ENCODE assay signal across 1 cellular context in genomic region chr16:30585022-30585399, GRCh38.
A peak's percentile ranks its signal among the peaks of the same experiment; 100 is the strongest.
TF ChIP-seq lines count a peak whose summit lies in the region.

No MANE protein-coding gene starts in this region.

TF ChIP-seq in H1, 55 proteins besides CTCF, POLR2A, EP300 and RAD21:
- TF ChIP-seq SIN3A (conservative IDR thresholded peaks at IDR 0.05 in 1 of 2, IDR thresholded peaks at IDR 0.05 in 1 of 2; ENCODE audit: low read depth in 1 of 2, low read length in 2 of 2) = 0 out of 4 replicates have a peak, but pooled peaks of 1 of the 2 experiments have one; percentile 56
- TF ChIP-seq CHD1 (IDR thresholded peaks at IDR 0.05; ENCODE audit: low read depth, low read length) = no peak
- TF ChIP-seq SRF (IDR thresholded peaks at IDR 0.05; ENCODE audit: low read depth, low read length) = no peak
- TF ChIP-seq ATF2 (IDR thresholded peaks at IDR 0.05; ENCODE audit: low read length) = no peak
- no peak for TF ChIP-seq TEAD4 (IDR thresholded peaks at IDR 0.05; ENCODE audit: low read depth, low read length)
- 0 out of 2 replicates have a peak, but pooled peaks have one; percentile 41 for TF ChIP-seq POLR2AphosphoS5 (IDR thresholded peaks at IDR 0.05; ENCODE audit: low read depth, low read length)
- peak; percentile 31; the same call in 1 of the 2 replicates for TF ChIP-seq TBP (IDR thresholded peaks at IDR 0.05; ENCODE audit: low read depth, low read length)
- TF ChIP-seq E2F6 (IDR thresholded peaks at IDR 0.05) = no peak
- no peak for TF ChIP-seq GABPA (IDR thresholded peaks at IDR 0.05; ENCODE audit: borderline replicate concordance, insufficient read depth, low read length)
- peak; percentile 34; the same call in 1 of the 2 replicates for TF ChIP-seq TAF1 (IDR thresholded peaks at IDR 0.05; ENCODE audit: low read depth, low read length)
- no peak for TF ChIP-seq SP4 (IDR thresholded peaks at IDR 0.05; ENCODE audit: low read length)
- TF ChIP-seq RNF2 (IDR thresholded peaks at IDR 0.05; ENCODE audit: borderline replicate concordance, low read depth, low read length, missing control alignments, poor library complexity, severe bottlenecking) = no peak
- TF ChIP-seq CHD2 (IDR thresholded peaks at IDR 0.05; ENCODE audit: low read length) = no peak
- TF ChIP-seq CBX8 (IDR thresholded peaks at IDR 0.05; ENCODE audit: borderline replicate concordance, low read depth, low read length) = no peak
- TF ChIP-seq FOSL1 (IDR thresholded peaks at IDR 0.05; ENCODE audit: insufficient read depth, low read depth, low read length) = no peak
- TF ChIP-seq MAX (IDR thresholded peaks at IDR 0.05) = no peak
- no peak for TF ChIP-seq ZNF274 (IDR thresholded peaks at IDR 0.05; ENCODE audit: borderline replicate concordance, extremely low read depth, low read length)
- TF ChIP-seq RXRA (IDR thresholded peaks at IDR 0.05; ENCODE audit: insufficient read depth, low read depth, low read length) = no peak
- no peak for TF ChIP-seq BRCA1 (IDR thresholded peaks at IDR 0.05; ENCODE audit: low read depth, low read length)
- no peak for TF ChIP-seq BACH1 (IDR thresholded peaks at IDR 0.05; ENCODE audit: low read length)
- no peak for TF ChIP-seq CREB1 (IDR thresholded peaks at IDR 0.05)
- no peak for TF ChIP-seq SAP30 (IDR thresholded peaks at IDR 0.05; ENCODE audit: insufficient read depth, insufficient replicate concordance, low read length)
- TF ChIP-seq HDAC2 (IDR thresholded peaks at IDR 0.05; ENCODE audit: borderline replicate concordance in 1 of 2, low read depth in 2 of 2, low read length in 2 of 2) = no peak
- TF ChIP-seq SP1 (IDR thresholded peaks at IDR 0.05; ENCODE audit: low read depth, low read length) = no peak
- TF ChIP-seq YY1 (IDR thresholded peaks at IDR 0.05; ENCODE audit: low read depth, low read length) = no peak
- no peak for TF ChIP-seq CBX5 (IDR thresholded peaks at IDR 0.05; ENCODE audit: low read depth, low read length)
- TF ChIP-seq ASH2L (IDR thresholded peaks at IDR 0.05; ENCODE audit: low read length) = no peak
- TF ChIP-seq TAF7 (optimal IDR thresholded peaks at IDR 0.05; ENCODE audit: borderline replicate concordance, low read depth, low read length) = no peak
